Comparison of ENCODE assay signal across 8 cellular contexts in the genomic region with DNA sequence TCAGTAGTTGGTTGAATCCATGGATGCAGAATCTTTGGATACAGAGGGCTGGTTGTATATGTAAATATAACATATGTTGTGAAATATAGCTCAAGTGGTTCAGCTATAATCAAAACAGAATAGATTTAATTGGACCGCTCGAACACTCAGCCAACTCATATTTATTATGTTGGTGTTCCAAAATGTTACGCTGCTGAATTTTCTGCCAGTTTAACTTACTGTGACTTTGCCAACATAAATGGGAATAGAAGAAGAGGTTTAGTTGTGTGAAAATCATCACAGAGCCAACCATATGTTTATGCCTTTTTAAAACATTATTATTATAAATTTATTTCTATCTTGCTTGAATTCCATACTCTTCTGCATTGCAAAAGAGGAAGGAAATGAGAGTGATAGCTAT.
"Had no signal": no experiment of that assay in that cellular context is flagged by ENCODE, and none has a peak within 500 bp of the region (broad histone marks: within the 10 kb centered on the region; RNA-seq: fewer than 3 reads in every experiment).

No MANE protein-coding gene starts in this region.

- ATAC-seq: HepG2, K562 had no signal

- H3K27ac Mint-ChIP-seq: IgD-negative memory B cell had no signal

- H3K4me3 ChIP-seq: K562 had no signal

- H3K36me3 Mint-ChIP-seq: IgD-negative memory B cell had no signal

- DNase-seq: IMR-90, KBM-7, KG1 had no signal

- H3K27ac ChIP-seq: HL-60, KMS-11 had no signal
